ENCODE assay signal across 13 cellular contexts in the genomic region with DNA sequence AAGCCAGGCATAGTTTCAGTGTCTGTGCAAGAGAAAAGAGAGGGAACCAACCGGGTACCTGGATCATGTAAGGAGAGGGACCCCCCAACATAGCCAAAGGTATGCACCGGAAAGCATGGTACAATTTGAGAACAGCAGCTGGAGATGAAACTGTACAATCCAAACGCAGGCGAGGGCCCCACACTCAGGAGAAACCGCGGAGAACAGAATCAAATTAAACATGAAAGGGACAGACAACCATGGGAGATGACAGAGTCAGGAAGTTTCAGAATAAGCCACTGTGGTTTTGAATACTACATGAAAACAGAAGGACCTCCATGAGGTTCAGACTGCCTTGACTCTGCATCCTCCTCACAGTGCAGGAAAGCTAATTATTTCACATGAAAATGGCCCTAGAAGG.
DNase-seq lines count a peak whose midpoint lies in the region; ATAC-seq lines count a peak whose summit lies in the region.
"Had no signal": no experiment of that assay in that cellular context is flagged by ENCODE, and none has a peak within 500 bp of the region (broad histone marks: within the 10 kb centered on the region; RNA-seq: fewer than 3 reads in every experiment).

No MANE protein-coding gene starts in this region.

- H2BK120ac ChIP-seq in trophoblast cell (ENCODE audit: insufficient read depth, low read length, poor library complexity), result no peak overlapping the region

- no peak overlapping the region for H4K8ac ChIP-seq in trophoblast cell (ENCODE audit: low read depth, low read length)

- no peak overlapping the region for H3K9ac ChIP-seq in trophoblast cell (ENCODE audit: low read length)

- intact Hi-C loops in activated CD4-positive, alpha-beta memory T cell treated with anti-CD3 and anti-CD28 coated beads for 36 hours (cut with micrococcal nuclease), result loop anchor here (1.0 to 2.0 kb wide), 10 partner anchors 25 to 414 kb away; a partner anchor contains a TSS

- no peak overlapping the region for H3K4me2 ChIP-seq in trophoblast cell (ENCODE audit: low read length)

- H3K4me3 Mint-ChIP-seq in activated CD4-positive, alpha-beta memory T cell treated with anti-CD3 and anti-CD28 coated beads for 36 hours, result peak overlapping the region; percentile 1
- H3K4me3 Mint-ChIP-seq: immature natural killer cell had no signal

- WGBS in trophoblast cell (ENCODE audit: extremely low coverage, insufficient coverage, insufficient read length), result no CpG with 5 or more reads among the region's 6 CpGs

- H3K36me3 ChIP-seq in trophoblast cell (ENCODE audit: control insufficient read depth in 1 of 2, insufficient read depth in 2 of 2, low read length in 2 of 2), result no peaks in the 10 kb centered on the region

- POLR2A ChIA-PET in activated CD4-positive, alpha-beta memory T cell treated with anti-CD3 and anti-CD28 coated beads for 36 hours (lab: Charles Lee), result interaction anchor here (0.7 to 1.7 kb wide), 7 partner anchors 10 to 91 kb away, joined by 3 to 11 read pairs (median 4); a partner anchor contains a TSS

- no peaks in the 10 kb centered on the region for H3K9me3 ChIP-seq in trophoblast cell (ENCODE audit: insufficient read depth, low read depth, low read length)

- H4K12ac ChIP-seq in trophoblast cell (ENCODE audit: low read depth, low read length), result no peak overlapping the region

- ATAC-seq in HG02759 (IDR thresholded peaks at IDR 0.05; ENCODE audit: unreplicated experiment), result peak; percentile 34

- CTCF ChIA-PET in activated CD4-positive, alpha-beta memory T cell treated with anti-CD3 and anti-CD28 coated beads for 36 hours (lab: Charles Lee), result interaction anchor here (0.6 to 3.0 kb wide), 10 partner anchors 22 to 133 kb away, joined by 3 to 13 read pairs (median 6); a partner anchor contains a TSS

- no peaks in the 10 kb centered on the region for H3K9me3 Mint-ChIP-seq in activated CD4-positive, alpha-beta memory T cell treated with anti-CD3 and anti-CD28 coated beads for 36 hours
- H3K9me3 Mint-ChIP-seq: immature natural killer cell had no signal

- peaks cover 20% of the 10 kb centered on the region for H3K27me3 Mint-ChIP-seq in activated CD4-positive, alpha-beta memory T cell treated with anti-CD3 and anti-CD28 coated beads for 36 hours

- peaks cover 17% of the 10 kb centered on the region for H3K4me1 Mint-ChIP-seq in activated CD4-positive, alpha-beta memory T cell treated with anti-CD3 and anti-CD28 coated beads for 36 hours (ENCODE audit: low read depth)

- H3K23ac ChIP-seq in trophoblast cell (ENCODE audit: low read length), result no peak overlapping the region

- DNase-seq in NOMO-1 treated with DMSO at 0.1 percent for 48 hours (lab: John Stamatoyannopoulos, UW; ENCODE audit: unreplicated experiment) (peak; percentile 13), NOMO-1 treated with dmso at 0.1 percent for 144 hours (lab: John Stamatoyannopoulos, UW; ENCODE audit: unreplicated experiment) (no peak), trophoblast cell (no peak), RKO (ENCODE audit: low spot score) (no peak), anterior cingulate cortex (lab: John Stamatoyannopoulos, UW) (no peak)
- DNase-seq in activated CD4-positive, alpha-beta memory T cell treated with anti-CD3 and anti-CD28 coated beads for 36 hours, result peak; percentile 65
- peak; percentile 9 to 14 for DNase-seq in stimulated activated CD4-positive, alpha-beta T cell treated with anti-CD3 and anti-CD28 coated beads, Interleukin-15, amount 100 ng/mL, for 48 hours (ENCODE audit: low read depth in 2 of 2)
- DNase-seq: 8988T, DMS 273 treated with DMSO at 0.1 percent for 48 hours, immature natural killer cell, NCI-H1105, NCI-H774 had no signal

- no peak overlapping the region for H3K14ac ChIP-seq in trophoblast cell (ENCODE audit: low read length)

- no peaks in the 10 kb centered on the region for H3K36me3 Mint-ChIP-seq in activated CD4-positive, alpha-beta memory T cell treated with anti-CD3 and anti-CD28 coated beads for 36 hours
- H3K36me3 Mint-ChIP-seq: immature natural killer cell had no signal

- H3K27me3 ChIP-seq in trophoblast cell (ENCODE audit: insufficient read depth, low read length), result no peaks in the 10 kb centered on the region

- H2AFZ ChIP-seq in trophoblast cell (ENCODE audit: insufficient read depth, low read length, poor library complexity), result no peak overlapping the region

- H3K79me2 ChIP-seq in trophoblast cell (ENCODE audit: control insufficient read depth, insufficient read depth, low read length, poor library complexity), result no peaks in the 10 kb centered on the region

- H3K4me1 ChIP-seq in trophoblast cell (ENCODE audit: control insufficient read depth in 1 of 2, insufficient read depth in 2 of 2, low read length in 2 of 2), result no peaks in the 10 kb centered on the region

- no peak overlapping the region for H3K27ac ChIP-seq in trophoblast cell (ENCODE audit: low read depth, low read length)

- H4K91ac ChIP-seq in trophoblast cell (ENCODE audit: low read depth, low read length), result no peak overlapping the region

- H3K4me3 ChIP-seq in trophoblast cell (ENCODE audit: low read depth, low read length), result no peak overlapping the region

- no peak overlapping the region for H2AK5ac ChIP-seq in trophoblast cell (ENCODE audit: low read length)

- H3K27ac Mint-ChIP-seq in activated CD4-positive, alpha-beta memory T cell treated with anti-CD3 and anti-CD28 coated beads for 36 hours, result peak overlapping the region; percentile 76
- H3K27ac Mint-ChIP-seq: immature natural killer cell had no signal

- H2BK12ac ChIP-seq in trophoblast cell (ENCODE audit: low read length), result no peak overlapping the region

- H3K18ac ChIP-seq in trophoblast cell (ENCODE audit: low read length), result no peak overlapping the region

- H3K4ac ChIP-seq in trophoblast cell (ENCODE audit: low read depth, low read length), result no peak overlapping the region

- H2BK5ac ChIP-seq in trophoblast cell (ENCODE audit: low read depth, low read length, poor library complexity), result no peak overlapping the region

- H3K79me1 ChIP-seq in trophoblast cell (ENCODE audit: low read length), result no peaks in the 10 kb centered on the region

Comparison
In these comparisons a context has a peak if more than half of its experiments do, and no peak if none do; other contexts are left out.
1. DNase-seq: peak in NOMO-1 treated with DMSO at 0.1 percent for 48 hours (single experiment), activated CD4-positive, alpha-beta memory T cell treated with anti-CD3 and anti-CD28 coated beads for 36 hours (single experiment) and stimulated activated CD4-positive, alpha-beta T cell treated with anti-CD3 and anti-CD28 coated beads, Interleukin-15, amount 100 ng/mL, for 48 hours (2 of 2); none in NOMO-1 treated with dmso at 0.1 percent for 144 hours (single experiment), trophoblast cell (0 of 2), RKO (single experiment) and anterior cingulate cortex (0 of 58).